8 cellular contexts compared by ENCODE assay signal in genomic region chr10:70364001-70364771, GRCh38. TPM values are rescaled to one million over a fixed set of nuclear protein-coding genes. Genes with fewer than 3 reads are reported as not detected.
DNase-seq lines count a peak whose midpoint lies in the region; ATAC-seq lines count a peak whose summit lies in the region.

No MANE protein-coding gene starts in this region.

- WGBS in urinary bladder = 14% methylated on average over 14 of the region's 14 CpGs

- intact Hi-C loops in left cardiac atrium (cut with DNase I) = loop anchor here (1.0 to 10.0 kb wide), 4 partner anchors 97 to 143 kb away; no protein-coding TSS in a partner anchor

- peak overlapping the region; percentile 81 for H3K27ac ChIP-seq in urinary bladder (ENCODE audit: low read depth)

- DNase-seq in GM04504 (ENCODE audit: low read depth) (peak; percentile 92), NCI-H128 (lab: John Stamatoyannopoulos, UW; ENCODE audit: unreplicated experiment) (peak; percentile 62), T-helper 1 cell (peak; percentile 63 to 84 (median 74)), amniotic stem cell (lab: John Stamatoyannopoulos, UW) (peak; percentile 84), left cardiac atrium (peak; percentile 95), pulmonary artery endothelial cell (ENCODE audit: low read depth, low spot score) (peak; percentile 59)

- no peaks in the 10 kb centered on the region for H3K4me1 ChIP-seq in urinary bladder (ENCODE audit: insufficient read depth)

- H3K4me3 ChIP-seq in urinary bladder (ENCODE audit: low read depth, low read length) = no peak overlapping the region

- H3K36me3 ChIP-seq in urinary bladder (ENCODE audit: insufficient read depth) = no peaks in the 10 kb centered on the region

- peak; percentile 92 for ATAC-seq in HG02588 (IDR thresholded peaks at IDR 0.05; ENCODE audit: unreplicated experiment)
- ATAC-seq in left cardiac atrium = peak; percentile 98

RNA-seq across cellular contexts. Expression of gene LRRC20, which starts 18.2 kb away (rescaled TPM):
- total RNA-seq in left cardiac atrium = 10 to 100 TPM; 17.6 to 43.3 TPM
- total RNA-seq in pulmonary artery endothelial cell = 6.7 and 14.4 TPM in 2 replicates
- 4.1 TPM for total RNA-seq in urinary bladder
- 15.0 TPM for polyA plus RNA-seq in urinary bladder

RNA-seq across cellular contexts. Expression of gene EIF4EBP2, which starts 39.8 kb away (rescaled TPM):
- total RNA-seq in left cardiac atrium (100 to 1,000 TPM in 1 of 2 donors, 10 to 100 TPM in 1; 82.9 to 101 TPM), pulmonary artery endothelial cell (20.5 and 23.6 TPM in 2 replicates), urinary bladder (52.1 TPM)
- 48.3 TPM for polyA plus RNA-seq in urinary bladder
